ENCODE assay signal across 1 cellular context in genomic region chr17:21528031-21528684, GRCh38.
TF ChIP-seq lines count a peak whose summit lies in the region.

No MANE protein-coding gene starts in this region.

TF ChIP-seq in K562, 482 proteins besides CTCF, POLR2A, EP300 and RAD21 (continued from another document and continues in another):
- TF ChIP-seq ZNF609 (CRISPR knock-in tag; IDR thresholded peaks at IDR 0.05; ENCODE audit: borderline replicate concordance) (no peak), SRSF3 (IDR thresholded peaks at IDR 0.05; ENCODE audit: insufficient read depth, low read length) (no peak), CBX3 (IDR thresholded peaks at IDR 0.05; ENCODE audit: borderline replicate concordance in 1 of 2, low read length in 2 of 2) (no peak), KDM5B (IDR thresholded peaks at IDR 0.05; ENCODE audit: insufficient replicate concordance, low read depth, low read length) (no peak), ZNF740 (CRISPR knock-in tag; IDR thresholded peaks at IDR 0.05) (no peak), ZNF740 (tag; IDR thresholded peaks at IDR 0.05) (no peak), E2F6 (IDR thresholded peaks at IDR 0.05; ENCODE audit: borderline replicate concordance in 1 of 2, extremely low read depth in 1 of 2, insufficient read depth in 1 of 2, insufficient read length in 1 of 2, low read depth in 1 of 2, low read length in 1 of 2, poor library complexity in 1 of 2, severe bottlenecking in 1 of 2) (no peak), HMGXB4 (CRISPR knock-in tag; IDR thresholded peaks at IDR 0.05) (no peak), ZNF212 (CRISPR knock-in tag; IDR thresholded peaks at IDR 0.05) (no peak), ZNF639 (CRISPR knock-in tag; conservative IDR thresholded peaks at IDR 0.05 in 1 of 2, IDR thresholded peaks at IDR 0.05 in 1 of 2) (peak in 1 of 2 experiments; percentile 63; a peak in 1 of 4 replicates), DDX20 (tag; IDR thresholded peaks at IDR 0.05; ENCODE audit: low read depth) (peak; percentile 65; the same call in 1 of the 2 replicates), MECOM (CRISPR knock-in tag; IDR thresholded peaks at IDR 0.05) (0 out of 2 replicates have a peak, but pooled peaks have one; percentile 39), IFI16 (CRISPR knock-in tag; IDR thresholded peaks at IDR 0.05) (no peak), ZBTB34 (CRISPR knock-in tag; IDR thresholded peaks at IDR 0.05) (no peak), USF2 (CRISPR knock-in tag; IDR thresholded peaks at IDR 0.05) (no peak), BCLAF1 (IDR thresholded peaks at IDR 0.05; ENCODE audit: borderline replicate concordance in 1 of 2, control insufficient read depth in 1 of 2, low read depth in 2 of 2, low read length in 1 of 2) (no peak), SNIP1 (IDR thresholded peaks at IDR 0.05; ENCODE audit: low read depth) (no peak), SMARCC2 (IDR thresholded peaks at IDR 0.05; ENCODE audit: low read depth) (no peak), CCAR2 (IDR thresholded peaks at IDR 0.05; ENCODE audit: low read depth, low read length) (no peak), GTF2F1 (IDR thresholded peaks at IDR 0.05; ENCODE audit: low read depth, low read length) (no peak), PREB (CRISPR knock-in tag; IDR thresholded peaks at IDR 0.05) (no peak), IRF9 (tag; IDR thresholded peaks at IDR 0.05) (no peak), SMAD1 (IDR thresholded peaks at IDR 0.05; ENCODE audit: low read depth, low read length, partially characterized antibody) (no peak), ZNF280A (IDR thresholded peaks at IDR 0.05; ENCODE audit: low read depth, partially characterized antibody) (no peak), DACH1 (IDR thresholded peaks at IDR 0.05; ENCODE audit: partially characterized antibody) (no peak), TEAD1 (CRISPR knock-in tag; IDR thresholded peaks at IDR 0.05) (0 out of 4 replicates have a peak, but pooled peaks of 1 of the 2 experiments have one; percentile 44), ZNF589 (CRISPR knock-in tag; IDR thresholded peaks at IDR 0.05; ENCODE audit: low read depth) (no peak), NCOR1 (IDR thresholded peaks at IDR 0.05) (no peak), BCL6 (CRISPR knock-in tag; IDR thresholded peaks at IDR 0.05) (peak; percentile 41; the same call in 1 of the 2 replicates), GTF2E2 (tag; IDR thresholded peaks at IDR 0.05) (no peak), SMAD3 (CRISPR knock-in tag; conservative IDR thresholded peaks at IDR 0.05) (0 out of 2 replicates have a peak, but pooled peaks have one; percentile 33), ZNF239 (CRISPR knock-in tag; IDR thresholded peaks at IDR 0.05) (peak; percentile 40; the same call in 1 of the 2 replicates), SP2 (IDR thresholded peaks at IDR 0.05; ENCODE audit: extremely low read depth, low read depth, low read length, poor library complexity, severe bottlenecking) (no peak), ZFX (CRISPR knock-in tag; IDR thresholded peaks at IDR 0.05) (no peak), NFATC3 (IDR thresholded peaks at IDR 0.05) (no peak)
